In the genomic region with DNA sequence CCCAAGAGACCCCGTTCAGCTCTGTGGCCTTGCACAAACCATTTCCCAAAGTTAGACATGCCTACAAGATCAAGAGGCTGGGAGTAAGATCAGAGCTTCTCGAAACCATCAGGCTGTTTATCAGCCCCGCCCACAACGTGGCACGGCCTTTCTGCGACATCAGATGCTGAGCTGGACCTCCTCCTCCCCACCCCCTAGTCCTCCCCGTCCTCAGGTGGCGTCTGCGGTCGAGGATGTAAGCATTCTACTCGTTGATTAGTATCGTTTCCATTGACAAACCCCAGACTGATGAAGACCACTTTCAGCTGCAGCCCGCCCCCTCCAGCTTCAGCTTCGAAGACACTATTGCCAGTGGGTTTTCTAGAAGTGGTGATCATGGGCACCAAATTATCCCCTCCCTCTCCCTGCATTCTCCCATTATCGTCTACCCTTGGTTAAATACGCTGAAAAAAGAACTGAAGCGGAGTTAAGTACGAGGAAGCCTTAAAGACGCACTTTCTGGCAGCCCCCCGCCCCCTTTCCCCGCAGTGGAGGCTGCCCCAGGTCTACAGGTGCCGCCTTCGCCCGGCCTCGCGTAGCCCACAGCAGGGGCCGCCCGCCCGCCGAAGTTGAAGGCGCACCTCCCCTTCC, we compare ENCODE assay signal across 8 cellular contexts. TPM values are rescaled to one million over a fixed set of nuclear protein-coding genes. Genes with fewer than 3 reads are reported as not detected.
DNase-seq lines count a peak whose midpoint lies in the region; ATAC-seq and TF ChIP-seq lines count a peak whose summit lies in the region.

No MANE protein-coding gene starts in this region.

- no peak for TF ChIP-seq POLR2A in esophagus squamous epithelium (IDR thresholded peaks at IDR 0.05)

- H3K9me3 Mint-ChIP-seq in naive B cell, result peaks cover 0 to 5% (median 0%) of the 10 kb centered on the region in 7 donors

- intact Hi-C loops in esophagus squamous epithelium (cut with DNase I), result no loop called here

- H3K9me3 ChIP-seq in esophagus squamous epithelium, result no peaks in the 10 kb centered on the region

- peak; percentile 5 to 48 for DNase-seq in NCI-H524 (lab: John Stamatoyannopoulos, UW)
- no peak for DNase-seq in NCI-H524 treated with DMSO at 0.1 percent for 48 hours (lab: John Stamatoyannopoulos, UW)
- peak; percentile 29 for DNase-seq in T1000 (lab: John Stamatoyannopoulos, UW)
- no peak for DNase-seq in esophagus squamous epithelium (lab: John Stamatoyannopoulos, UW)
- peak; percentile 14 for DNase-seq in naive B cell
- no peak for DNase-seq in NCI-H526 treated with DMSO at 0.1 percent for 48 hours (lab: John Stamatoyannopoulos, UW)
- no peak for DNase-seq in NCI-H2171 (lab: John Stamatoyannopoulos, UW)

- H3K27ac ChIP-seq in esophagus squamous epithelium, result peak overlapping the region; percentile 85 to 96 (median 92)

- TF ChIP-seq CTCF in esophagus squamous epithelium (IDR thresholded peaks at IDR 0.05), result peak in 1 of 6 experiments; percentile 5

- peaks cover 6 to 14% (median 12%) of the 10 kb centered on the region in 3 donors for H3K4me1 Mint-ChIP-seq in naive B cell

- H3K4me3 Mint-ChIP-seq in naive B cell, result peak overlapping the region; percentile 73 to 91 (median 82)

- H3K4me1 ChIP-seq in esophagus squamous epithelium, result peaks cover 0 to 35% (median 4%) of the 10 kb centered on the region in 3 donors

- H3K27me3 ChIP-seq in esophagus squamous epithelium, result peaks cover 0 to 16% (median 0%) of the 10 kb centered on the region in 4 donors

- H3K27me3 Mint-ChIP-seq in naive B cell, result peaks cover 70 to 83% (median 72%) of the 10 kb centered on the region in 3 donors

- no peaks in the 10 kb centered on the region for H3K36me3 Mint-ChIP-seq in naive B cell

- ATAC-seq in HG03175 (IDR thresholded peaks at IDR 0.05; ENCODE audit: unreplicated experiment), result peak; percentile 46
- ATAC-seq in naive B cell (ENCODE audit: low read depth in 2 of 2), result peak; percentile 57 to 67

- H3K36me3 ChIP-seq in esophagus squamous epithelium, result no peaks in the 10 kb centered on the region

- peak overlapping the region; percentile 70 to 95 (median 82) for H3K4me3 ChIP-seq in esophagus squamous epithelium

- no peak overlapping the region for H3K27ac Mint-ChIP-seq in naive B cell

- 5 to 6% methylated on average over 15 to 20 of the region's 31 CpGs for WGBS in esophagus squamous epithelium, 2 donors

RNA-seq across cellular contexts. Expression of a gene that starts 1.1 kb away (rescaled TPM):
- 10 to 100 TPM; 21.7 to 77.3 (median 58.5) TPM for total RNA-seq in esophagus squamous epithelium
- polyA plus RNA-seq in naive B cell (ENCODE audit: low read depth in 6 of 6), result not detected

RNA-seq across cellular contexts. Expression of a gene that starts 53.6 kb away (rescaled TPM):
- total RNA-seq in esophagus squamous epithelium, result 1 to 10 TPM in 1 of 4 donors, under 1 TPM in 3; 0.11 to 1.3 (median 0.51) TPM
- not detected for polyA plus RNA-seq in naive B cell (ENCODE audit: low read depth in 6 of 6)

Comparison
In these comparisons a context has a peak if more than half of its experiments do, and no peak if none do; other contexts are left out.
1. DNase-seq: peak in NCI-H524 (2 of 2), T1000 (single experiment) and naive B cell (single experiment); none in NCI-H524 treated with DMSO at 0.1 percent for 48 hours (single experiment), esophagus squamous epithelium (single experiment), NCI-H526 treated with DMSO at 0.1 percent for 48 hours (single experiment) and NCI-H2171 (single experiment).